20 cellular contexts compared by ENCODE assay signal in genomic region chr1:38191451-38191850, GRCh38.
"Had no signal": no experiment of that assay in that cellular context is flagged by ENCODE, and none has a peak within 500 bp of the region (broad histone marks: within the 10 kb centered on the region; RNA-seq: fewer than 3 reads in every experiment).

No MANE protein-coding gene starts in this region.

- H3K27ac Mint-ChIP-seq: activated naive CD4-positive, alpha-beta T cell treated with anti-CD3 and anti-CD28 coated beads, Interleukin-2, amount 50 U/mL, for 72 hours; effector memory CD8-positive, alpha-beta T cell had no signal

- H3K4me3 Mint-ChIP-seq: effector memory CD8-positive, alpha-beta T cell had no signal

- H3K9me3 Mint-ChIP-seq: activated naive CD4-positive, alpha-beta T cell treated with anti-CD3 and anti-CD28 coated beads, Interleukin-2, amount 50 U/mL, for 72 hours; effector memory CD8-positive, alpha-beta T cell had no signal

- H3K36me3 Mint-ChIP-seq: activated naive CD4-positive, alpha-beta T cell treated with anti-CD3 and anti-CD28 coated beads, Interleukin-2, amount 50 U/mL, for 72 hours had no signal

- H3K36me3 ChIP-seq: adrenal gland, ascending aorta, brain microvascular endothelial cell, spleen, tibial artery had no signal

- H3K4me3 ChIP-seq: adrenal gland, ascending aorta, dorsolateral prefrontal cortex, mucosa of descending colon, spleen, tibial artery had no signal

- H3K27ac ChIP-seq: adrenal gland, ascending aorta, brain microvascular endothelial cell, dorsolateral prefrontal cortex, spleen, tibial artery had no signal

- ATAC-seq: activated naive CD4-positive, alpha-beta T cell treated with anti-CD3 and anti-CD28 coated beads, Interleukin-2, amount 50 U/mL, for 72 hours; effector memory CD8-positive, alpha-beta T cell; esophagus mucosa; mucosa of descending colon had no signal

- FAIRE-seq: endothelial cell of umbilical vein, frontal cortex, TTC549 had no signal

- H3K4me1 ChIP-seq: adrenal gland, ascending aorta, tibial artery had no signal

- H3K27me3 ChIP-seq: adrenal gland, ascending aorta, brain microvascular endothelial cell had no signal

- H3K9me3 ChIP-seq: adrenal gland, ascending aorta, mucosa of descending colon, tibial artery had no signal

- DNase-seq: activated T-cell treated with anti-CD3 and anti-CD28 coated beads, Interleukin-2, amount 50 U/mL, for 1 hour; adrenal gland; brain microvascular endothelial cell; central memory CD4-positive, alpha-beta T cell; dorsolateral prefrontal cortex; effector memory CD8-positive, alpha-beta T cell; hippocampal formation; mesenchymal stem cell; spleen; stimulated activated CD4-positive, alpha-beta T cell treated with anti-CD3 and anti-CD28 coated beads, Interleukin-4, amount 100 ng/mL, for 1 hour; stimulated activated naive CD8-positive, alpha-beta T cell treated with anti-CD3 and anti-CD28 coated beads, Interleukin-15, Interleukin-2, amounts not matched to agents 100 U/mL and 50 U/mL, for 24 hours; substantia nigra; tibial artery had no signal
